15 cellular contexts compared by ENCODE assay signal in genomic region chr1:151002611-151003010, GRCh38. TPM values are rescaled to one million over a fixed set of nuclear protein-coding genes. Genes with fewer than 3 reads are reported as not detected.
DNase-seq lines count a peak whose midpoint lies in the region; ATAC-seq and TF ChIP-seq lines count a peak whose summit lies in the region.
"Had no signal": no experiment of that assay in that cellular context is flagged by ENCODE, and none has a peak within 500 bp of the region (broad histone marks: within the 10 kb centered on the region; RNA-seq: fewer than 3 reads in every experiment).

No MANE protein-coding gene starts in this region.

- H3K4me2 ChIP-seq in H9 (ENCODE audit: insufficient read depth, insufficient read length, low read length): no peak overlapping the region
- H3K4me2 ChIP-seq in neural cell (ENCODE audit: low read length): peak overlapping the region; percentile 51
- no peak overlapping the region for H3K4me2 ChIP-seq in GM23248 (ENCODE audit: unreplicated experiment)

- H3K18ac ChIP-seq in H9 (ENCODE audit: insufficient read length, low read depth, low read length): no peak overlapping the region

- no peaks in the 10 kb centered on the region for H3K9me3 ChIP-seq in H9 (ENCODE audit: control insufficient read depth, low read depth, low read length)
- no peaks in the 10 kb centered on the region for H3K9me3 ChIP-seq in neural cell (ENCODE audit: low read length)
- no peaks in the 10 kb centered on the region for H3K9me3 ChIP-seq in GM23248 (ENCODE audit: low read depth)
- H3K9me3 ChIP-seq: prostate gland had no signal

- H3K56ac ChIP-seq in H9 (ENCODE audit: insufficient read length, low read depth, low read length): no peak overlapping the region

- no peak for TF ChIP-seq RAD21 in neural cell (conservative IDR thresholded peaks at IDR 0.05)

- no peak overlapping the region for H3K14ac ChIP-seq in H9 (ENCODE audit: insufficient read depth, low read length)

- no peak overlapping the region for H2AK5ac ChIP-seq in H9 (ENCODE audit: insufficient read length, low read length)

- no peak overlapping the region for H2BK120ac ChIP-seq in H9 (ENCODE audit: low read depth, low read length, poor library complexity, severe bottlenecking)

- peaks cover 3% of the 10 kb centered on the region; the same call in 1 of the 2 replicates for H3K4me1 ChIP-seq in H9 (ENCODE audit: insufficient read depth, low read length)
- H3K4me1 ChIP-seq in GM23248 (ENCODE audit: insufficient read depth): peaks cover 26% of the 10 kb centered on the region

- no peak overlapping the region for H3T11ph ChIP-seq in H9 (ENCODE audit: low read length)

- no peaks in the 10 kb centered on the region for H3K79me2 ChIP-seq in H9 (ENCODE audit: insufficient read depth, low read length)
- H3K79me2 ChIP-seq in neural cell (replicated peaks; ENCODE audit: insufficient read depth, low read length): peaks cover 27% of the 10 kb centered on the region
- H3K79me2 ChIP-seq in GM23248 (ENCODE audit: insufficient read depth): peaks cover 13% of the 10 kb centered on the region; the same call in 1 of the 2 replicates

- H2AFZ ChIP-seq in H9 (ENCODE audit: low read length) (no peak overlapping the region), neural cell (ENCODE audit: low read depth, low read length) (no peak overlapping the region), GM23248 (no peak overlapping the region)

- H3K9me3 Mint-ChIP-seq in CD14-positive monocyte (peaks cover 0 to 2% (median 0%) of the 10 kb centered on the region in 7 donors), H9 (no peaks in the 10 kb centered on the region; a peak in 1 of 5 replicates)

- H3K27me3 Mint-ChIP-seq in CD14-positive monocyte (ENCODE audit: low read depth in 3 of 3): peaks cover 0 to 6% (median 2%) of the 10 kb centered on the region in 3 donors
- H3K27me3 Mint-ChIP-seq in H9 (ENCODE audit: low read depth): no peaks in the 10 kb centered on the region; the same call in 1 of the 2 replicates

- no peak overlapping the region for H3K9ac ChIP-seq in H9 (ENCODE audit: extremely low read depth, insufficient read length, low read length)
- no peak overlapping the region for H3K9ac ChIP-seq in neural cell (ENCODE audit: low read length)
- no peak overlapping the region for H3K9ac ChIP-seq in GM23248

- no peak overlapping the region for H4K8ac ChIP-seq in H9 (replicated peaks; ENCODE audit: insufficient read length, low read depth, low read length)

- H3K4ac ChIP-seq in H9 (ENCODE audit: low read depth, low read length): no peak overlapping the region

- H3K79me1 ChIP-seq in H9 (ENCODE audit: insufficient read depth, low read depth, low read length, poor library complexity, severe bottlenecking): no peaks in the 10 kb centered on the region

- H3K4me3 Mint-ChIP-seq in CD14-positive monocyte: peak overlapping the region in 1 of 2 donors; percentile 77
- no peak overlapping the region for H3K4me3 Mint-ChIP-seq in H9

- intact Hi-C loops in CD14-positive monocyte (cut with micrococcal nuclease) (loop anchor here in 1 of 2 donors (10.0 kb wide), 1 partner anchor 162 kb away; the partner anchor contains the start of genes LYSMD1 and SCNM1), left colon (cut with DNase I, micrococcal nuclease) (loop anchor here in 1 of 2 donors (5.0 kb wide), 1 partner anchor 175 kb away; no protein-coding TSS in a partner anchor)

- H4K20me1 ChIP-seq in H9 (ENCODE audit: control insufficient read depth, insufficient read depth, insufficient read length): no peaks in the 10 kb centered on the region
- H4K20me1 ChIP-seq in neural cell (ENCODE audit: insufficient read depth): no peaks in the 10 kb centered on the region
- H4K20me1 ChIP-seq in GM23248 (ENCODE audit: insufficient read depth): no peaks in the 10 kb centered on the region

- no peak for TF ChIP-seq CTCF in CD14-positive monocyte (IDR thresholded peaks at IDR 0.05)
- TF ChIP-seq CTCF in H9 (conservative IDR thresholded peaks at IDR 0.05): no peak
- TF ChIP-seq CTCF in neural cell (IDR thresholded peaks at IDR 0.05; ENCODE audit: poor library complexity, severe bottlenecking): no peak
- TF ChIP-seq CTCF in GM10248 (IDR thresholded peaks at IDR 0.05; ENCODE audit: control extremely low read depth, extremely low read depth, low read depth, missing control alignments): no peak

- H3K36me3 Mint-ChIP-seq in CD14-positive monocyte: peaks cover 30 to 41% of the 10 kb centered on the region in 2 donors
- peaks cover 0 to 8% (median 5%) of the 10 kb centered on the region in 3 experiments; a peak in 2 of 7 replicates for H3K36me3 Mint-ChIP-seq in H9 (ENCODE audit: insufficient read depth in 1 of 3, low read depth in 3 of 3)

- ATAC-seq in left colon: no peak
- ATAC-seq: left ventricle myocardium superior had no signal

- no peak overlapping the region for H2BK12ac ChIP-seq in H9 (ENCODE audit: insufficient read length, low read depth, low read length)

- H3K9me2 ChIP-seq in neural cell (ENCODE audit: insufficient read depth, low read length) (no peaks in the 10 kb centered on the region), GM23248 (ENCODE audit: insufficient read depth) (no peaks in the 10 kb centered on the region)

- H3K36me3 ChIP-seq in neural cell (ENCODE audit: insufficient read depth, low read length) (no peaks in the 10 kb centered on the region), GM23248 (ENCODE audit: low read depth) (no peaks in the 10 kb centered on the region)

- H3K27ac Mint-ChIP-seq in CD14-positive monocyte: peak overlapping the region; percentile 88 to 94 (median 91)
- peak overlapping the region in 2 of 3 experiments; percentile 26 to 42; a peak in 2 of 7 replicates for H3K27ac Mint-ChIP-seq in H9

- no peak for TF ChIP-seq EP300 in neural cell (conservative IDR thresholded peaks at IDR 0.05; ENCODE audit: poor library complexity, severe bottlenecking)

- no peak overlapping the region for H4K91ac ChIP-seq in H9 (ENCODE audit: insufficient read length, low read depth, low read length)

- CTCF ChIA-PET in GM10248 (lab: Yijun Ruan, JAX): interaction anchor here (1.7 to 9.7 kb wide), 3 partner anchors 9 to 22 kb away, joined by 4 to 158 read pairs (median 5); partner anchors contain the start of gene ANXA9

- no peak overlapping the region for H4K5ac ChIP-seq in H9 (ENCODE audit: insufficient read length, low read depth, low read length)

- H3K4me3 ChIP-seq in neural cell (ENCODE audit: low read length) (peak overlapping the region; percentile 49), GM23248 (no peak overlapping the region)
- H3K4me3 ChIP-seq: prostate gland had no signal

- no peak overlapping the region for H3K23ac ChIP-seq in H9 (ENCODE audit: insufficient read length, low read depth, low read length)

- WGBS in H9 (ENCODE audit: extremely low coverage, insufficient read length, low lambda C conversion rate): no CpG with 5 or more reads among the region's 2 CpGs
- WGBS in GM23248 (ENCODE audit: low coverage in 1 of 2, low lambda C conversion rate in 2 of 2, missing lambda C conversion rate in 2 of 2), 2 experiments: 24 to 43% methylated on average over 2 of the region's 2 CpGs

- H2BK15ac ChIP-seq in H9 (ENCODE audit: low read depth, low read length): no peak overlapping the region

- POLR2A ChIA-PET in GM10248 (lab: Yijun Ruan, JAX): no interaction called here

- H2BK5ac ChIP-seq in H9 (ENCODE audit: insufficient read length, low read length): no peak overlapping the region

- peaks cover 4% of the 10 kb centered on the region for H3K23me2 ChIP-seq in H9 (ENCODE audit: insufficient read length, low read depth, low read length, poor library complexity, severe bottlenecking)

- in situ Hi-C loops in GM23248 (cut with MboI): no loop called here

- no peaks in the 10 kb centered on the region for H3F3A ChIP-seq in neural cell (ENCODE audit: insufficient read depth, low read length, poor library complexity, severe bottlenecking)
- H3F3A ChIP-seq in GM23248 (ENCODE audit: insufficient read depth): peaks cover 10% of the 10 kb centered on the region

- H3K4me1 Mint-ChIP-seq in CD14-positive monocyte: peaks cover 84% of the 10 kb centered on the region
- peaks cover 23 to 29% of the 10 kb centered on the region in 2 experiments for H3K4me1 Mint-ChIP-seq in H9

- no peaks in the 10 kb centered on the region for H3K27me3 ChIP-seq in H9 (ENCODE audit: insufficient read depth, low read length)
- H3K27me3 ChIP-seq in neural cell (ENCODE audit: insufficient read depth, low read depth, low read length): no peaks in the 10 kb centered on the region
- H3K27me3 ChIP-seq in GM23248 (replicated peaks; ENCODE audit: insufficient read depth): no peaks in the 10 kb centered on the region

- H3K27ac ChIP-seq in H9 (ENCODE audit: insufficient read length, low read depth, low read length) (no peak overlapping the region), caudate nucleus (ENCODE audit: low read depth, low read length) (peak overlapping the region; percentile 13), neural cell (ENCODE audit: low read length) (no peak overlapping the region), GM23248 (no peak overlapping the region)
- H3K27ac ChIP-seq: C4-2B, prostate gland had no signal

- DNase-seq in CD14-positive monocyte (ENCODE audit: low spot score): no peak
- no peak for DNase-seq in H9
- DNase-seq in caudate nucleus (lab: John Stamatoyannopoulos, UW): no peak
- DNase-seq in GM23248: no peak
- no peak for DNase-seq in GM10248 (ENCODE audit: extremely low spot score)
- no peak for DNase-seq in left colon
- DNase-seq in NCI-H2081 treated with DMSO at 0.1 percent for 48 hours (lab: John Stamatoyannopoulos, UW): no peak
- DNase-seq: left ventricle myocardium superior; NCI-H1417; NCI-H446 treated with DMSO at 0.1 percent for 48 hours; stimulated activated CD4-positive, alpha-beta T cell treated with anti-CD3 and anti-CD28 coated beads, Interleukin-4, amount 100 ng/mL, for 1 hour had no signal

- H2BK20ac ChIP-seq in H9 (ENCODE audit: low read depth, low read length, poor library complexity, severe bottlenecking): no peak overlapping the region

RNA-seq across cellular contexts. Expression of gene MINDY1, which starts 4.1 kb away (rescaled TPM):
- polyA plus RNA-seq in CD14-positive monocyte: 10 to 100 TPM; 11.5 to 13.2 TPM
- total RNA-seq in H9 (2021): 6.4 and 6.8 TPM in 2 replicates
- polyA plus RNA-seq in neural cell: 16.1 and 25.2 TPM in 2 replicates
- 23.4 and 28.0 TPM in 2 replicates for polyA minus RNA-seq in neural cell
- 7.7 and 9.1 TPM in 2 replicates for total RNA-seq in GM23248 (2014; rRNA removed; shearing (Covaris generic))
- 4.6 and 6.1 TPM in 2 replicates for polyA plus RNA-seq in GM23248 (2016; fragmentation: Nextera tagmentation; extraction: Ambion mirVana)
- 10 to 100 TPM; 43.5 to 50.4 TPM for total RNA-seq in left colon

RNA-seq across cellular contexts. Expression of gene PRUNE1, which starts 5.6 kb away (rescaled TPM):
- polyA plus RNA-seq in CD14-positive monocyte (10 to 100 TPM; 22.6 to 22.8 TPM), neural cell (25.7 and 32.2 TPM in 2 replicates), GM23248 (2016; fragmentation: Nextera tagmentation; extraction: Ambion mirVana) (9.0 and 10.8 TPM in 2 replicates)
- total RNA-seq in H9 (2021) (21.0 and 22.3 TPM in 2 replicates), left colon (10 to 100 TPM; 18.9 to 19.0 TPM)
- polyA minus RNA-seq in neural cell: 32.1 and 42.3 TPM in 2 replicates
- 7.2 and 10.5 TPM in 2 replicates for total RNA-seq in GM23248 (2014; rRNA removed; shearing (Covaris generic))

RNA-seq across cellular contexts. Expression of gene ANXA9, which starts 20.5 kb away (rescaled TPM):
- polyA plus RNA-seq in CD14-positive monocyte (1 to 10 TPM in 1 of 2 donors, under 1 TPM in 1; 0.28 to 1.4 TPM), neural cell (not detected in 2 replicates), GM23248 (2016; fragmentation: Nextera tagmentation; extraction: Ambion mirVana) (0.16 and 0.26 TPM in 2 replicates)
- total RNA-seq in H9 (2021) (0.81 and 0.92 TPM in 2 replicates), left colon (not detected)
- polyA minus RNA-seq in neural cell: not detected in 2 replicates
- not detected in 2 replicates for total RNA-seq in GM23248 (2014; rRNA removed; shearing (Covaris generic))
- total RNA-seq: endothelial cell of umbilical vein had no signal
- polyA plus RNA-seq: endothelial cell of umbilical vein had no signal

RNA-seq across cellular contexts. Expression of gene CERS2, which starts 28.0 kb away (rescaled TPM):
- 100 to 1,000 TPM; 200 to 224 TPM for polyA plus RNA-seq in CD14-positive monocyte
- total RNA-seq in H9 (2021): 201 and 209 TPM in 2 replicates
- 39.1 and 49.7 TPM in 2 replicates for polyA plus RNA-seq in neural cell
- 32.5 and 33.1 TPM in 2 replicates for polyA minus RNA-seq in neural cell
- 124 and 148 TPM in 2 replicates for total RNA-seq in GM23248 (2014; rRNA removed; shearing (Covaris generic))
- 201 and 202 TPM in 2 replicates for polyA plus RNA-seq in GM23248 (2016; fragmentation: Nextera tagmentation; extraction: Ambion mirVana)
- total RNA-seq in left colon: 100 to 1,000 TPM; 179 to 205 TPM

RNA-seq across cellular contexts. Expression of gene BNIPL, which starts 33.8 kb away (rescaled TPM):
- polyA plus RNA-seq in CD14-positive monocyte (not detected), neural cell (0.16 and 0.33 TPM in 2 replicates), GM23248 (2016; fragmentation: Nextera tagmentation; extraction: Ambion mirVana) (0.09 TPM in 1 of 2 replicates, not detected in the other)
- total RNA-seq in H9 (2021) (1.2 and 1.5 TPM in 2 replicates), left colon (under 1 TPM; 0.61 to 0.75 TPM)
- 0.23 and 0.24 TPM in 2 replicates for polyA minus RNA-seq in neural cell
- total RNA-seq in GM23248 (2014; rRNA removed; shearing (Covaris generic)): not detected in 2 replicates
